ENCODE assay signal across 31 cellular contexts in the genomic region with DNA sequence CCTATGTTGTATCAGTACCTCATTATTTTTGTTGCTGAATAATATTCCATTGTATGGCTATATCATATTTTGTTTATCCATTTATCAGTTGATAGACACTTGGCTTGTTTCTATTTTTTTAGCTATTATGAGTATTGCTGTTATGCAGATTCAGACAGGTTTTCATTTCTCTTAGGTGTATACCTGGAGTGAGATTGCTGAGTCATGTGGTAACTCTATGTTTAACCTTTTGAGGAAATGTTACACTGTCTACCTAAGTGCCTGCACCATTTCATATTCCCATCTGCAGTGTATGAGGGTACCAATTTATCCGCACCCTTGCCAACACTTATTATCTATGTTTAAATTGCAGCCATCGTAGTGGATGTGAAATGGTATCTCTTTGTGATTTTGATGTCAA.
"Had no signal": no experiment of that assay in that cellular context is flagged by ENCODE, and none has a peak within 500 bp of the region (broad histone marks: within the 10 kb centered on the region; RNA-seq: fewer than 3 reads in every experiment).

No MANE protein-coding gene starts in this region.

- H3K27me3 ChIP-seq: brain microvascular endothelial cell, gastroesophageal sphincter, neutrophil, uterus had no signal

- H3K27ac ChIP-seq: brain microvascular endothelial cell, gastroesophageal sphincter, left ventricle myocardium inferior, neutrophil, uterus, WERI-Rb-1 had no signal

- DNase-seq: activated CD4-positive, alpha-beta memory T cell treated with anti-CD3 and anti-CD28 coated beads for 36 hours; activated CD4-positive, alpha-beta T cell treated with anti-CD3 and anti-CD28 coated beads for 48 hours; activated CD8-positive, alpha-beta memory T cell treated with anti-CD3 and anti-CD28 coated beads, Interleukin-2, amount 50 U/mL, for 48 hours; activated gamma-delta T cell treated with Interleukin-2 at 50 U/mL for 16 hours; activated naive CD4-positive, alpha-beta T cell treated with anti-CD3 and anti-CD28 coated beads, Interleukin-2, amount 50 U/mL, for 16 hours; activated T-cell treated with anti-CD3 and anti-CD28 coated beads, Interleukin-2, amount 50 U/mL, for 4 hours; amniotic stem cell; brain microvascular endothelial cell; dermis blood vessel endothelial cell; effector CD4-positive, alpha-beta T cell; hypothalamus; immature natural killer cell; left ventricle myocardium inferior; naive B cell; nephron progenitor cell; stimulated activated CD4-positive, alpha-beta T cell treated with anti-CD3 and anti-CD28 coated beads, Interleukin-1b, Interleukin-23, amount 100 ng/mL, for 48 hours; stimulated activated CD4-positive, alpha-beta T cell treated with anti-CD3 and anti-CD28 coated beads, Interleukin-4, amount 100 ng/mL, for 4 hours; stimulated activated CD8-positive, alpha-beta memory T cell treated with anti-CD3 and anti-CD28 coated beads, Interleukin-4, amount 100 ng/mL, for 48 hours; stimulated activated naive CD8-positive, alpha-beta T cell treated with anti-CD3 and anti-CD28 coated beads, Interleukin-15, amount 100 ng/mL, for 72 hours; substantia nigra; T-helper 9 cell; uterus; WERI-Rb-1 had no signal

- H3K9me3 ChIP-seq: gastroesophageal sphincter, left ventricle myocardium inferior, neutrophil, uterus had no signal

- H3K36me3 ChIP-seq: brain microvascular endothelial cell, gastroesophageal sphincter, left ventricle myocardium inferior, neutrophil, uterus, WERI-Rb-1 had no signal

- ATAC-seq: activated CD4-positive, CD25-positive, alpha-beta regulatory T cell treated with anti-CD3 and anti-CD28 coated beads, Interleukin-2, amount 50 U/mL, for 24 hours; activated T-cell treated with anti-CD3 and anti-CD28 coated beads, Interleukin-2, amount 50 U/mL, for 4 hours; activated T-helper 17 cell treated with anti-CD3 and anti-CD28 coated beads, Interleukin-2, amount 50 U/mL, for 72 hours; gastroesophageal sphincter; sciatic nerve; stimulated activated memory B cell treated with anti-CD40 and anti-IgM and Interleukin-4, amounts not matched to agents 10 μg/mL and 1 μg/mL and 100 μg/mL, for 72 hours; stimulated activated naive CD8-positive, alpha-beta T cell treated with anti-CD3 and anti-CD28 coated beads, Interleukin-15, amount 100 ng/mL, for 72 hours had no signal

- H3K4me3 ChIP-seq: gastroesophageal sphincter, left ventricle myocardium inferior, lung, smooth muscle cell, uterus had no signal

- H3K4me1 ChIP-seq: uterus had no signal
